In the genomic region with DNA sequence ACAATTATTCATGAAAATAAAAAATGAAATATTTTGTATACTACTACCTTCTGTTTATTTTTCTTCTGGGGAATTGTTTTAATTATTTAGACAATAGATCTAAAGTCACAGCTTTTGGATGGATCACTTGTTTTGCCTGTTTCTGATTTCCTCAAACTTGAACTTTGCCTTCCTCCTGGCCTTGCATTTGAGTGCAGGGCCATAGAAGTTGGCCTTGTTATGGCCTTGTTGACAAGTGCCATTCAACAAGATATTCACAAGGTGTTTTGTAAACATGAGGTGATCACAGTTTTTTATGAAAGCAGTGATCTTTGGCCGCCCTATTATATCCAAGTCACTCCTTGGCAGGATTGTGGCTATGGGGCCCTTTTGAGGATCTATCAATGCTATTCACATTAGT, we compare ENCODE assay signal across 25 cellular contexts. TPM values are rescaled to one million over a fixed set of nuclear protein-coding genes. Genes with fewer than 3 reads are reported as not detected.
A peak's percentile ranks its signal among the peaks of the same experiment; 100 is the strongest.
DNase-seq lines count a peak whose midpoint lies in the region; ATAC-seq and TF ChIP-seq lines count a peak whose summit lies in the region.
"Had no signal": no experiment of that assay in that cellular context is flagged by ENCODE, and none has a peak within 500 bp of the region (broad histone marks: within the 10 kb centered on the region; RNA-seq: fewer than 3 reads in every experiment).

No MANE protein-coding gene starts in this region.

- intact Hi-C loops in natural killer cell (cut with micrococcal nuclease): loop anchor here (10.0 kb wide), 3 partner anchors 160 to 580 kb away; no protein-coding TSS in a partner anchor
- intact Hi-C loops in right cardiac atrium (cut with DNase I): no loop called here
- intact Hi-C loops in uterus (cut with DNase I; ENCODE audit: low total_unique reads): no loop called here

- H3K4me1 ChIP-seq in right cardiac atrium (ENCODE audit: control insufficient read depth, insufficient read depth, low read length): no peaks in the 10 kb centered on the region
- H3K4me1 ChIP-seq in uterus: no peaks in the 10 kb centered on the region

- H3K4me1 Mint-ChIP-seq in natural killer cell (peaks cover 46 to 48% of the 10 kb centered on the region in 2 donors), immature natural killer cell (peaks cover 45 to 58% of the 10 kb centered on the region in 2 donors)
- peaks cover 22 to 37% of the 10 kb centered on the region in 2 donors for H3K4me1 Mint-ChIP-seq in natural killer cell treated with Interleukin-12 subunit alpha and Interleukin-12 subunit beta and Interleukin-15 and Interleukin-18, amount 100 ng/mL, for 72 hours (ENCODE audit: low read depth in 2 of 2)

- H3K27ac ChIP-seq in right cardiac atrium (ENCODE audit: low read length) (no peak overlapping the region), uterus (no peak overlapping the region)
- H3K27ac ChIP-seq: BLaER1 had no signal

- peaks cover 20% of the 10 kb centered on the region for H3K36me3 Mint-ChIP-seq in natural killer cell
- H3K36me3 Mint-ChIP-seq in natural killer cell treated with Interleukin-12 subunit alpha and Interleukin-12 subunit beta and Interleukin-15 and Interleukin-18, amount 100 ng/mL, for 72 hours: peaks cover 36% of the 10 kb centered on the region
- H3K36me3 Mint-ChIP-seq in immature natural killer cell: peaks cover 18 to 30% (median 19%) of the 10 kb centered on the region in 3 donors

- 100% methylated on average over 1 of the region's 1 CpG for WGBS in right cardiac atrium

- H3K9me3 Mint-ChIP-seq in natural killer cell (no peaks in the 10 kb centered on the region), immature natural killer cell (peaks cover 0 to 8% (median 0%) of the 10 kb centered on the region in 6 donors)
- H3K9me3 Mint-ChIP-seq in natural killer cell treated with Interleukin-12 subunit alpha and Interleukin-12 subunit beta and Interleukin-15 and Interleukin-18, amount 100 ng/mL, for 72 hours: peaks cover 5% of the 10 kb centered on the region

- TF ChIP-seq POLR2A in GM19099 (IDR thresholded peaks at IDR 0.05; ENCODE audit: extremely low read depth, insufficient read length, low read depth): peak; percentile 7
- TF ChIP-seq POLR2A in uterus (IDR thresholded peaks at IDR 0.05): no peak

- no peak overlapping the region for H3K4me3 ChIP-seq in right cardiac atrium (ENCODE audit: low read length)
- H3K4me3 ChIP-seq in uterus: no peak overlapping the region
- H3K4me3 ChIP-seq: BLaER1, GM12878 had no signal

- H3K27me3 Mint-ChIP-seq in natural killer cell (ENCODE audit: low read depth in 2 of 2): no peaks in the 10 kb centered on the region
- H3K27me3 Mint-ChIP-seq in natural killer cell treated with Interleukin-12 subunit alpha and Interleukin-12 subunit beta and Interleukin-15 and Interleukin-18, amount 100 ng/mL, for 72 hours: no peaks in the 10 kb centered on the region
- peaks cover 2 to 4% (median 2%) of the 10 kb centered on the region in 3 donors for H3K27me3 Mint-ChIP-seq in immature natural killer cell (ENCODE audit: low read depth in 3 of 3)
- H3K27me3 Mint-ChIP-seq: CD4-positive, alpha-beta memory T cell; CD4-positive, CD25-positive, alpha-beta regulatory T cell; CD8-positive, alpha-beta memory T cell had no signal

- H3K9me3 ChIP-seq in right cardiac atrium (ENCODE audit: control insufficient read depth, low read length) (no peaks in the 10 kb centered on the region), uterus (no peaks in the 10 kb centered on the region)
- H3K9me3 ChIP-seq: BE2C had no signal

- H3K27me3 ChIP-seq in right cardiac atrium (ENCODE audit: control insufficient read depth, insufficient read depth): no peaks in the 10 kb centered on the region
- H3K27me3 ChIP-seq in uterus: no peaks in the 10 kb centered on the region
- H3K27me3 ChIP-seq: BE2C, BLaER1 had no signal

- H3K4me3 Mint-ChIP-seq in natural killer cell (no peak overlapping the region), immature natural killer cell (peak overlapping the region in 1 of 5 donors; percentile 15)
- H3K4me3 Mint-ChIP-seq in natural killer cell treated with Interleukin-12 subunit alpha and Interleukin-12 subunit beta and Interleukin-15 and Interleukin-18, amount 100 ng/mL, for 72 hours: no peak overlapping the region
- H3K4me3 Mint-ChIP-seq: CD14-positive monocyte; CD4-positive, CD25-positive, alpha-beta regulatory T cell; CD8-positive, alpha-beta memory T cell had no signal

- H3K36me3 ChIP-seq in uterus: no peaks in the 10 kb centered on the region

- TF ChIP-seq CTCF in natural killer cell (IDR thresholded peaks at IDR 0.05): no peak
- no peak for TF ChIP-seq CTCF in uterus (IDR thresholded peaks at IDR 0.05)

- DNase-seq in natural killer cell: no peak
- DNase-seq in natural killer cell treated with Interleukin-12 subunit alpha and Interleukin-12 subunit beta and Interleukin-15 and Interleukin-18, amount 100 ng/mL, for 72 hours (ENCODE audit: low spot score): no peak
- DNase-seq in immature natural killer cell: no peak
- DNase-seq in GM19238 (ENCODE audit: insufficient read length, low spot score): no peak
- no peak for DNase-seq in right cardiac atrium
- no peak for DNase-seq in uterus
- DNase-seq: 8988T; ACHN; BE2C; C1 segment of cervical spinal cord; CD4-positive, alpha-beta memory T cell; CD4-positive, CD25-positive, alpha-beta regulatory T cell; CD8-positive, alpha-beta memory T cell; COR-L47; DMS 273 treated with DMSO at 0.1 percent for 48 hours; DMS153; DMS53; DMS79; DND-41; EL; GDM1 had no signal

- ATAC-seq in natural killer cell (no peak), right cardiac atrium (no peak)
- ATAC-seq in natural killer cell treated with Interleukin-12 subunit alpha and Interleukin-12 subunit beta and Interleukin-15 and Interleukin-18, amount 100 ng/mL, for 72 hours: no peak
- ATAC-seq: GM12878 had no signal

- peak overlapping the region; percentile 81 to 88 for H3K27ac Mint-ChIP-seq in natural killer cell
- H3K27ac Mint-ChIP-seq in natural killer cell treated with Interleukin-12 subunit alpha and Interleukin-12 subunit beta and Interleukin-15 and Interleukin-18, amount 100 ng/mL, for 72 hours: peak overlapping the region in 1 of 2 donors; percentile 82
- peak overlapping the region in 5 of 6 donors; percentile 53 to 91 (median 65) for H3K27ac Mint-ChIP-seq in immature natural killer cell
- H3K27ac Mint-ChIP-seq: CD14-positive monocyte; CD4-positive, CD25-positive, alpha-beta regulatory T cell had no signal

RNA-seq across cellular contexts. Expression of a gene that starts 4.6 kb away (rescaled TPM):
- total RNA-seq in natural killer cell (10 to 100 TPM; 24.2 to 31.8 (median 25.0) TPM), right cardiac atrium (10 to 100 TPM; 15.4 to 20.7 (median 19.2) TPM), uterus (10 to 100 TPM; 20.7 to 78.1 (median 34.6) TPM)
- 10 to 100 TPM; 22.7 to 29.0 TPM for total RNA-seq in natural killer cell treated with Interleukin-12 subunit alpha and Interleukin-12 subunit beta and Interleukin-15 and Interleukin-18, amount 100 ng/mL, for 72 hours
- polyA plus RNA-seq in immature natural killer cell (10 to 100 TPM; 53.4 to 73.5 (median 58.8) TPM), right cardiac atrium (14.8 TPM)

RNA-seq across cellular contexts. Expression of a gene that starts 26.7 kb away (rescaled TPM):
- total RNA-seq in natural killer cell: not detected
- total RNA-seq in natural killer cell treated with Interleukin-12 subunit alpha and Interleukin-12 subunit beta and Interleukin-15 and Interleukin-18, amount 100 ng/mL, for 72 hours: under 1 TPM; 0.31 to 0.53 TPM
- not detected for polyA plus RNA-seq in immature natural killer cell
- 10 to 100 TPM; 18.8 to 43.8 (median 23.8) TPM for total RNA-seq in right cardiac atrium
- 32.5 TPM for polyA plus RNA-seq in right cardiac atrium
- total RNA-seq in uterus: 100 to 1,000 TPM in 1 of 4 donors, 10 to 100 TPM in 2, 1 to 10 TPM in 1; 8.2 to 266 (median 52.8) TPM
- total RNA-seq: CD4-positive, alpha-beta memory T cell had no signal
- polyA plus RNA-seq: CD14-positive monocyte; CD4-positive, alpha-beta memory T cell; CD4-positive, CD25-positive, alpha-beta regulatory T cell; CD8-positive, alpha-beta memory T cell had no signal

RNA-seq across cellular contexts. Expression of a gene that starts 45.7 kb away (rescaled TPM):
- total RNA-seq in natural killer cell (100 to 1,000 TPM in 2 of 3 donors, 10 to 100 TPM in 1; 99.8 to 116 (median 104) TPM), right cardiac atrium (10 to 100 TPM; 57.9 to 92.1 (median 76.3) TPM), uterus (10 to 100 TPM in 1 of 4 donors, 1 to 10 TPM in 3; 6.1 to 26.5 (median 8.2) TPM)
- total RNA-seq in natural killer cell treated with Interleukin-12 subunit alpha and Interleukin-12 subunit beta and Interleukin-15 and Interleukin-18, amount 100 ng/mL, for 72 hours: 10 to 100 TPM in 1 of 2 donors, 1 to 10 TPM in 1; 9.3 to 44.9 TPM
- polyA plus RNA-seq in immature natural killer cell (10 to 100 TPM; 36.7 to 45.6 (median 38.0) TPM), right cardiac atrium (45.4 TPM)

Comparison
In these comparisons a context has a peak if more than half of its experiments do, and no peak if none do; other contexts are left out.
1. RNA of a gene that starts 26.7 kb away (total RNA-seq): 8.2 to 266 TPM in uterus and 18.8 to 43.8 TPM in right cardiac atrium; 0.31 to 0.53 TPM in natural killer cell treated with Interleukin-12 subunit alpha and Interleukin-12 subunit beta and Interleukin-15 and Interleukin-18, amount 100 ng/mL, for 72 hours and not detected in natural killer cell; every median in the first group is over 4 times any median in the second.